Comparison of ENCODE assay signal across 11 cellular contexts in genomic region chrX:12548746-12549145, GRCh38.
DNase-seq lines count a peak whose midpoint lies in the region; ATAC-seq and TF ChIP-seq lines count a peak whose summit lies in the region.
"Had no signal": no experiment of that assay in that cellular context is flagged by ENCODE, and none has a peak within 500 bp of the region (broad histone marks: within the 10 kb centered on the region; RNA-seq: fewer than 3 reads in every experiment).

No MANE protein-coding gene starts in this region.

- H3K9me3 ChIP-seq in GM23248 (ENCODE audit: low read depth) = no peaks in the 10 kb centered on the region
- H3K9me3 ChIP-seq: Peyer's patch had no signal

- ATAC-seq in natural killer cell (no peak), HG03439 (IDR thresholded peaks at IDR 0.05; ENCODE audit: unreplicated experiment) (no peak)

- no peaks in the 10 kb centered on the region for H3K9me3 Mint-ChIP-seq in natural killer cell

- no peak for TF ChIP-seq CTCF in natural killer cell (IDR thresholded peaks at IDR 0.05)

- peak; percentile 13 for DNase-seq in AG08395 (ENCODE audit: low spot score)
- peak; percentile 13 for DNase-seq in GM23248
- peak; percentile 4 for DNase-seq in fibroblast of peridontal ligament (ENCODE audit: extremely low read depth)
- no peak for DNase-seq in dedifferentiated amniotic fluid mesenchymal stem cell (ENCODE audit: extremely low spot score)
- DNase-seq in NCI-H526 (lab: John Stamatoyannopoulos, UW) = no peak
- no peak for DNase-seq in natural killer cell
- DNase-seq: brain microvascular endothelial cell, NCI-H1048, Peyer's patch had no signal

- H3K4me1 ChIP-seq in GM23248 (ENCODE audit: insufficient read depth) = no peaks in the 10 kb centered on the region
- H3K4me1 ChIP-seq: Peyer's patch had no signal

- 9% methylated on average over 1 of the region's 1 CpG; no CpG with 5 or more reads in 1 of the 2 experiments for WGBS in GM23248 (ENCODE audit: low coverage in 1 of 2, low lambda C conversion rate in 2 of 2, missing lambda C conversion rate in 2 of 2), 2 experiments

- H2AFZ ChIP-seq in GM23248 = no peak overlapping the region

- H3K4me3 Mint-ChIP-seq in natural killer cell = no peak overlapping the region

- no peak overlapping the region for H3K4me2 ChIP-seq in GM23248 (ENCODE audit: unreplicated experiment)

- H3K9ac ChIP-seq in GM23248 = no peak overlapping the region

- no peaks in the 10 kb centered on the region for H3K79me2 ChIP-seq in GM23248 (ENCODE audit: insufficient read depth)

- no peaks in the 10 kb centered on the region for H3K4me1 Mint-ChIP-seq in natural killer cell

- in situ Hi-C loops in GM23248 (cut with MboI) = no loop called here

- H3K27me3 ChIP-seq in GM23248 (replicated peaks; ENCODE audit: insufficient read depth) = no peaks in the 10 kb centered on the region
- H3K27me3 ChIP-seq: brain microvascular endothelial cell, Peyer's patch had no signal

- intact Hi-C loops in natural killer cell (cut with micrococcal nuclease) = no loop called here

- no peaks in the 10 kb centered on the region for H3F3A ChIP-seq in GM23248 (ENCODE audit: insufficient read depth)

- H3K36me3 ChIP-seq in GM23248 (ENCODE audit: low read depth) = no peaks in the 10 kb centered on the region
- H3K36me3 ChIP-seq: brain microvascular endothelial cell, Peyer's patch had no signal

- H3K27ac Mint-ChIP-seq in natural killer cell = no peak overlapping the region

- H3K27me3 Mint-ChIP-seq in natural killer cell (ENCODE audit: low read depth in 2 of 2) = no peaks in the 10 kb centered on the region

- no peak overlapping the region for H3K27ac ChIP-seq in GM23248
- H3K27ac ChIP-seq: brain microvascular endothelial cell, Peyer's patch had no signal

- H3K9me2 ChIP-seq in GM23248 (ENCODE audit: insufficient read depth) = no peaks in the 10 kb centered on the region

- H4K20me1 ChIP-seq in GM23248 (ENCODE audit: insufficient read depth) = no peaks in the 10 kb centered on the region

- no peak overlapping the region for H3K4me3 ChIP-seq in GM23248
- H3K4me3 ChIP-seq: Peyer's patch had no signal

- no peaks in the 10 kb centered on the region for H3K36me3 Mint-ChIP-seq in natural killer cell

TF ChIP-seq in PFSK-1, 5 proteins besides CTCF, POLR2A, EP300 and RAD21:
- no peak for TF ChIP-seq SIN3A (IDR thresholded peaks at IDR 0.05; ENCODE audit: borderline replicate concordance, insufficient read depth, low read length)
- no peak for TF ChIP-seq POLR2AphosphoS5 (IDR thresholded peaks at IDR 0.05; ENCODE audit: low read depth, low read length)
- TF ChIP-seq FOXP2 (optimal IDR thresholded peaks at IDR 0.05; ENCODE audit: borderline replicate concordance, extremely low read depth, extremely low read length, insufficient read depth) = no peak
- peak; percentile 79 to 94 for TF ChIP-seq REST (IDR thresholded peaks at IDR 0.05; ENCODE audit: insufficient read depth in 1 of 2, low read depth in 2 of 2, low read length in 2 of 2)
- TF ChIP-seq TAF1 (IDR thresholded peaks at IDR 0.05; ENCODE audit: borderline replicate concordance, insufficient read depth, low read length) = no peak
TF ChIP-seq in PFSK-1: peak in this region for 1.

Comparison
In these comparisons a context has a peak if more than half of its experiments do, and no peak if none do; other contexts are left out.
1. DNase-seq: peak in AG08395 (single experiment), GM23248 (single experiment) and fibroblast of peridontal ligament (single experiment); none in dedifferentiated amniotic fluid mesenchymal stem cell (single experiment), NCI-H526 (0 of 2) and natural killer cell (single experiment).